ENCODE assay signal across 14 cellular contexts in genomic region chr9:133333566-133333965, GRCh38. TPM values are rescaled to one million over a fixed set of nuclear protein-coding genes. Genes with fewer than 3 reads are reported as not detected.
DNase-seq lines count a peak whose midpoint lies in the region; ATAC-seq and TF ChIP-seq lines count a peak whose summit lies in the region.
"Had no signal": no experiment of that assay in that cellular context is flagged by ENCODE, and none has a peak within 500 bp of the region (broad histone marks: within the 10 kb centered on the region; RNA-seq: fewer than 3 reads in every experiment).

No MANE protein-coding gene starts in this region.

- peaks cover 28% of the 10 kb centered on the region for H3K36me3 Mint-ChIP-seq in activated CD8-positive, alpha-beta memory T cell treated with anti-CD3 and anti-CD28 coated beads, Interleukin-2, amount 10 ng/mL, durations not matched to agents 7 days and 5 days
- H3K36me3 Mint-ChIP-seq in central memory CD8-positive, alpha-beta T cell (ENCODE audit: insufficient read depth) = peaks cover 33% of the 10 kb centered on the region
- peaks cover 23% of the 10 kb centered on the region for H3K36me3 Mint-ChIP-seq in osteocyte (ENCODE audit: unreplicated experiment)

- no peak for TF ChIP-seq CTCF in osteocyte (IDR thresholded peaks at IDR 0.05)

- peak overlapping the region; percentile 25 for H3K4me3 ChIP-seq in NT2/D1 (ENCODE audit: insufficient read length, low read depth)

- CTCF ChIA-PET in activated CD8-positive, alpha-beta memory T cell treated with anti-CD3 and anti-CD28 coated beads, Interleukin-2, amount 10 ng/mL, durations not matched to agents 7 days and 5 days (lab: Charles Lee) = interaction anchor here (1.2 to 2.4 kb wide), 3 partner anchors 14 to 147 kb away, joined by 3 to 6 read pairs (median 3); partner anchors contain the start of genes MED22 and RPL7A

- no peak for ATAC-seq in activated CD8-positive, alpha-beta memory T cell treated with anti-CD3 and anti-CD28 coated beads, Interleukin-2, amount 10 ng/mL, durations not matched to agents 7 days and 5 days
- no peak for ATAC-seq in central memory CD8-positive, alpha-beta T cell (replicated peaks; ENCODE audit: extremely low read depth, poor library complexity, severe bottlenecking)
- ATAC-seq: PC-3, T-cell had no signal

- peaks cover 60% of the 10 kb centered on the region for H3K36me3 ChIP-seq in NT2/D1 (ENCODE audit: insufficient read depth, insufficient read length, low read length)

- H3K9ac ChIP-seq in NT2/D1 (ENCODE audit: insufficient read length, low read depth) = peak overlapping the region; percentile 71

- no peaks in the 10 kb centered on the region for H3K27me3 ChIP-seq in NT2/D1 (ENCODE audit: insufficient read depth, insufficient read length)
- H3K27me3 ChIP-seq: neutrophil had no signal

- no peaks in the 10 kb centered on the region for H3K9me3 Mint-ChIP-seq in activated CD8-positive, alpha-beta memory T cell treated with anti-CD3 and anti-CD28 coated beads, Interleukin-2, amount 10 ng/mL, durations not matched to agents 7 days and 5 days (ENCODE audit: low read depth)
- H3K9me3 Mint-ChIP-seq in central memory CD8-positive, alpha-beta T cell = no peaks in the 10 kb centered on the region
- no peaks in the 10 kb centered on the region for H3K9me3 Mint-ChIP-seq in osteocyte (ENCODE audit: unreplicated experiment)
- H3K9me3 Mint-ChIP-seq: activated CD4-positive, alpha-beta memory T cell treated with anti-CD3 and anti-CD28 coated beads, Interleukin-2, amount 10 ng/mL, durations not matched to agents 7 days and 5 days; T-cell had no signal

- no peaks in the 10 kb centered on the region for H3K27me3 Mint-ChIP-seq in activated CD8-positive, alpha-beta memory T cell treated with anti-CD3 and anti-CD28 coated beads, Interleukin-2, amount 10 ng/mL, durations not matched to agents 7 days and 5 days
- H3K27me3 Mint-ChIP-seq in central memory CD8-positive, alpha-beta T cell = no peaks in the 10 kb centered on the region
- H3K27me3 Mint-ChIP-seq in osteocyte (ENCODE audit: unreplicated experiment) = no peaks in the 10 kb centered on the region
- H3K27me3 Mint-ChIP-seq: activated CD4-positive, alpha-beta memory T cell treated with anti-CD3 and anti-CD28 coated beads, Interleukin-2, amount 10 ng/mL, durations not matched to agents 7 days and 5 days; T-cell had no signal

- peaks cover 13% of the 10 kb centered on the region for H3K4me1 ChIP-seq in NT2/D1 (ENCODE audit: insufficient read depth, insufficient read length)

- no peak overlapping the region for H3K27ac Mint-ChIP-seq in activated CD8-positive, alpha-beta memory T cell treated with anti-CD3 and anti-CD28 coated beads, Interleukin-2, amount 10 ng/mL, durations not matched to agents 7 days and 5 days
- peak overlapping the region; percentile 19 for H3K27ac Mint-ChIP-seq in central memory CD8-positive, alpha-beta T cell (ENCODE audit: low read depth)
- no peak overlapping the region for H3K27ac Mint-ChIP-seq in osteocyte (ENCODE audit: unreplicated experiment)
- H3K27ac Mint-ChIP-seq: activated CD4-positive, alpha-beta memory T cell treated with anti-CD3 and anti-CD28 coated beads, Interleukin-2, amount 10 ng/mL, durations not matched to agents 7 days and 5 days; T-cell had no signal

- no peak overlapping the region for H3K4me3 Mint-ChIP-seq in activated CD8-positive, alpha-beta memory T cell treated with anti-CD3 and anti-CD28 coated beads, Interleukin-2, amount 10 ng/mL, durations not matched to agents 7 days and 5 days
- no peak overlapping the region for H3K4me3 Mint-ChIP-seq in central memory CD8-positive, alpha-beta T cell
- peak overlapping the region; percentile 14 for H3K4me3 Mint-ChIP-seq in osteocyte (ENCODE audit: unreplicated experiment)
- H3K4me3 Mint-ChIP-seq: activated CD4-positive, alpha-beta memory T cell treated with anti-CD3 and anti-CD28 coated beads, Interleukin-2, amount 10 ng/mL, durations not matched to agents 7 days and 5 days had no signal

- peak; percentile 35 for DNase-seq in activated CD8-positive, alpha-beta memory T cell treated with anti-CD3 and anti-CD28 coated beads, Interleukin-2, amount 10 ng/mL, durations not matched to agents 7 days and 5 days
- no peak for DNase-seq in activated CD8-positive, alpha-beta memory T cell treated with anti-CD3 and anti-CD28 coated beads for 24 hours
- DNase-seq in NT2/D1 (ENCODE audit: low read depth, low spot score) (no peak), osteocyte (ENCODE audit: extremely low spot score, unreplicated experiment) (no peak), C1 segment of cervical spinal cord (lab: John Stamatoyannopoulos, UW) (no peak), kidney glomerular epithelial cell (lab: John Stamatoyannopoulos, UW) (no peak), T-helper 2 cell (no peak)
- no peak for DNase-seq in central memory CD8-positive, alpha-beta T cell (ENCODE audit: low spot score in 2 of 2)
- DNase-seq: activated CD4-positive, alpha-beta memory T cell treated with anti-CD3 and anti-CD28 coated beads, Interleukin-2, amount 10 ng/mL, durations not matched to agents 7 days and 5 days; KBM-7; substantia nigra had no signal

- H3K4me1 Mint-ChIP-seq in activated CD8-positive, alpha-beta memory T cell treated with anti-CD3 and anti-CD28 coated beads, Interleukin-2, amount 10 ng/mL, durations not matched to agents 7 days and 5 days = peaks cover 34% of the 10 kb centered on the region
- H3K4me1 Mint-ChIP-seq in central memory CD8-positive, alpha-beta T cell = peaks cover 30% of the 10 kb centered on the region
- H3K4me1 Mint-ChIP-seq in osteocyte (ENCODE audit: unreplicated experiment) = peaks cover 19% of the 10 kb centered on the region

- H3K9me3 ChIP-seq in NT2/D1 (ENCODE audit: insufficient read depth, low read length) = no peaks in the 10 kb centered on the region
- H3K9me3 ChIP-seq: neutrophil had no signal

RNA-seq across cellular contexts. Expression of gene SURF6, which starts 2.4 kb away (rescaled TPM):
- 10 to 100 TPM; 12.9 to 16.5 TPM for total RNA-seq in activated CD8-positive, alpha-beta memory T cell treated with anti-CD3 and anti-CD28 coated beads, Interleukin-2, amount 10 ng/mL, durations not matched to agents 7 days and 5 days
- 16.0 and 19.8 TPM in 2 replicates for total RNA-seq in osteocyte

RNA-seq across cellular contexts. Expression of gene MED22, which starts 14.4 kb away (rescaled TPM):
- total RNA-seq in activated CD8-positive, alpha-beta memory T cell treated with anti-CD3 and anti-CD28 coated beads, Interleukin-2, amount 10 ng/mL, durations not matched to agents 7 days and 5 days = 10 to 100 TPM; 28.8 to 35.9 TPM
- 23.4 and 27.6 TPM in 2 replicates for total RNA-seq in osteocyte

RNA-seq across cellular contexts. Expression of gene RPL7A, which starts 14.5 kb away (rescaled TPM):
- total RNA-seq in activated CD8-positive, alpha-beta memory T cell treated with anti-CD3 and anti-CD28 coated beads, Interleukin-2, amount 10 ng/mL, durations not matched to agents 7 days and 5 days = 1,000 to 10,000 TPM; 1,729 to 2,113 TPM
- 1,770 and 1,772 TPM in 2 replicates for total RNA-seq in osteocyte

RNA-seq across cellular contexts. Expression of gene SURF1, which starts 22.7 kb away (rescaled TPM):
- total RNA-seq in activated CD8-positive, alpha-beta memory T cell treated with anti-CD3 and anti-CD28 coated beads, Interleukin-2, amount 10 ng/mL, durations not matched to agents 7 days and 5 days = 10 to 100 TPM; 35.4 to 35.6 TPM
- total RNA-seq in osteocyte = 36.2 and 39.4 TPM in 2 replicates

RNA-seq across cellular contexts. Expression of gene SURF2, which starts 22.8 kb away (rescaled TPM):
- total RNA-seq in activated CD8-positive, alpha-beta memory T cell treated with anti-CD3 and anti-CD28 coated beads, Interleukin-2, amount 10 ng/mL, durations not matched to agents 7 days and 5 days = 10 to 100 TPM; 14.9 to 23.2 TPM
- 15.4 and 16.3 TPM in 2 replicates for total RNA-seq in osteocyte
